ENCODE assay signal across 2 cellular contexts in the genomic region with DNA sequence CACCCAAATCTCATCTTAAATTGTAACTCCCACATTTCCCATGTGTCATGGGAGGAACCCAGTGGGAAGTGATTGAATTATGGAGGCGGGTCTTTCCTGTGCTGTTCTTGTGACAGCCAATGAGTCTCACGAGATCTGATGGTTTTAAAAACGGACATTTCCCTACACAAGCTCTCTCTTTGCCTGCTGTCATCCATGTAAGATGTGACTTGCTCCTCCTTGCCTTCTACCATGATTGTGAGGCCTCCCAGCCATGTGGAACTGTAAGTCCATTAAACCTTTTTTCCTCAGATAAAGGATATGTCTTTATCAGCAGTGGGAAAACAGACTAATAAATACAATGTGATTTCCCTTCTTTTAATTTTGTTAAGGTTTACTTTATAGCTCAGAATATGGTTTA. TPM values are rescaled to one million over a fixed set of nuclear protein-coding genes. Genes with fewer than 3 reads are reported as not detected.
"Had no signal": no experiment of that assay in that cellular context is flagged by ENCODE, and none has a peak within 500 bp of the region (broad histone marks: within the 10 kb centered on the region; RNA-seq: fewer than 3 reads in every experiment).

No MANE protein-coding gene starts in this region.

RNA-seq across cellular contexts. Expression of a gene that starts 30.1 kb away (rescaled TPM):
- total RNA-seq: mononuclear cell had no signal
- polyA plus RNA-seq: immature natural killer cell had no signal
